In genomic region chr13:54287062-54287764, GRCh38 we compare ENCODE assay signal across 16 cellular contexts.
DNase-seq lines count a peak whose midpoint lies in the region; ATAC-seq and TF ChIP-seq lines count a peak whose summit lies in the region.
"Had no signal": no experiment of that assay in that cellular context is flagged by ENCODE, and none has a peak within 500 bp of the region (broad histone marks: within the 10 kb centered on the region; RNA-seq: fewer than 3 reads in every experiment).

No MANE protein-coding gene starts in this region.

- H3K36me3 ChIP-seq in HUES48 (ENCODE audit: control insufficient read depth, insufficient read depth, low read length) = no peaks in the 10 kb centered on the region
- H3K36me3 ChIP-seq in WERI-Rb-1 = no peaks in the 10 kb centered on the region
- H3K36me3 ChIP-seq in neuronal stem cell (replicated peaks in 1 of 2; ENCODE audit: control insufficient read depth in 2 of 2, insufficient read depth in 2 of 2, low read length in 2 of 2) = no peaks in the 10 kb centered on the region
- H3K36me3 ChIP-seq: BLaER1 had no signal

- H2BK5ac ChIP-seq in neuronal stem cell (ENCODE audit: low read length) = no peak overlapping the region

- H2BK120ac ChIP-seq in neuronal stem cell (ENCODE audit: low read depth, low read length) = no peak overlapping the region

- no peaks in the 10 kb centered on the region for H3K79me1 ChIP-seq in neuronal stem cell (ENCODE audit: low read depth, low read length)

- H4K8ac ChIP-seq in neuronal stem cell (ENCODE audit: low read depth, low read length) = no peak overlapping the region

- no peak for ATAC-seq in HG03342 (IDR thresholded peaks at IDR 0.05; ENCODE audit: unreplicated experiment)
- ATAC-seq: HepG2 had no signal

- no peaks in the 10 kb centered on the region for H3K9me3 ChIP-seq in HUES48 (ENCODE audit: control insufficient read depth, insufficient read depth, low read length)
- no peaks in the 10 kb centered on the region for H3K9me3 ChIP-seq in WERI-Rb-1 (ENCODE audit: severe bottlenecking)
- no peaks in the 10 kb centered on the region for H3K9me3 ChIP-seq in neuronal stem cell (replicated peaks in 1 of 2; ENCODE audit: control insufficient read depth in 2 of 2, insufficient read depth in 1 of 2, low read depth in 1 of 2, low read length in 2 of 2)
- H3K9me3 ChIP-seq: BLaER1 had no signal

- no peak overlapping the region for H3K4me3 ChIP-seq in HUES48 (ENCODE audit: low read depth, low read length)
- H3K4me3 ChIP-seq in WERI-Rb-1 (ENCODE audit: low read depth, low read length) = no peak overlapping the region
- peak overlapping the region in 1 of 2 donors; percentile 16 for H3K4me3 ChIP-seq in neuronal stem cell (ENCODE audit: low read length in 2 of 2)
- H3K4me3 ChIP-seq: BLaER1 had no signal

- DNase-seq in D341Med (ENCODE audit: low spot score) (peak; percentile 48), WERI-Rb-1 (peak; percentile 44), neuronal stem cell (ENCODE audit: low spot score) (no peak), NCI-H526 (lab: John Stamatoyannopoulos, UW) (no peak), NCI-H510A (lab: John Stamatoyannopoulos, UW) (no peak)
- DNase-seq: 8988T; AML-193; CD4-positive, CD25-positive, alpha-beta regulatory T cell; DMS79; GOT3; HCEC 1CT; HFFc6 had no signal

- TF ChIP-seq CTCF in WERI-Rb-1 (IDR thresholded peaks at IDR 0.05; ENCODE audit: low read depth, low read length) = no peak

- WGBS in neuronal stem cell (ENCODE audit: extremely low coverage in 2 of 2, insufficient read length in 2 of 2, insufficient replicate concordance in 1 of 2), 2 donors = no CpG with 5 or more reads among the region's 10 CpGs

- no peaks in the 10 kb centered on the region for H3K27me3 ChIP-seq in HUES48 (ENCODE audit: control insufficient read depth, insufficient read depth, low read length)
- no peaks in the 10 kb centered on the region for H3K27me3 ChIP-seq in WERI-Rb-1 (ENCODE audit: insufficient read depth, low read depth, severe bottlenecking)
- H3K27me3 ChIP-seq in neuronal stem cell (ENCODE audit: control insufficient read depth in 3 of 3, insufficient read depth in 3 of 3, low read depth in 1 of 3, low read length in 3 of 3) = no peaks in the 10 kb centered on the region
- H3K27me3 ChIP-seq: BLaER1 had no signal

- H2BK15ac ChIP-seq in neuronal stem cell (ENCODE audit: low read length) = no peak overlapping the region

- no peak overlapping the region for H3K4ac ChIP-seq in neuronal stem cell (ENCODE audit: low read length)

- no peak overlapping the region for H2AK5ac ChIP-seq in neuronal stem cell (ENCODE audit: low read depth, low read length)

- no peak overlapping the region for H3K23ac ChIP-seq in neuronal stem cell (ENCODE audit: low read depth, low read length, poor library complexity)

- H3K9ac ChIP-seq in HUES48 (ENCODE audit: low read depth, low read length) = no peak overlapping the region
- H3K9ac ChIP-seq in neuronal stem cell (ENCODE audit: low read depth, low read length, poor library complexity) = no peak overlapping the region
- H3K9ac ChIP-seq: BLaER1 had no signal

- H4K91ac ChIP-seq in neuronal stem cell (ENCODE audit: low read depth, low read length, poor library complexity) = no peak overlapping the region

- peaks cover 43% of the 10 kb centered on the region for H3K4me1 ChIP-seq in HUES48 (ENCODE audit: control insufficient read depth, insufficient read depth, low read length)
- no peaks in the 10 kb centered on the region for H3K4me1 ChIP-seq in neuronal stem cell (ENCODE audit: control insufficient read depth in 2 of 2, insufficient read depth in 1 of 2, low read depth in 1 of 2, low read length in 2 of 2)
- H3K4me1 ChIP-seq: BLaER1 had no signal

- peak overlapping the region; percentile 49 for H2AFZ ChIP-seq in neuronal stem cell (ENCODE audit: low read length)

- peak overlapping the region; percentile 42 for H3K27ac ChIP-seq in HUES48 (ENCODE audit: low read depth, low read length)
- no peak overlapping the region for H3K27ac ChIP-seq in WERI-Rb-1
- no peak overlapping the region for H3K27ac ChIP-seq in neuronal stem cell (replicated peaks; ENCODE audit: low read length)
- H3K27ac ChIP-seq: BLaER1 had no signal

- H2BK12ac ChIP-seq in neuronal stem cell (ENCODE audit: low read length) = no peak overlapping the region

- no peak overlapping the region for H3K4me2 ChIP-seq in neuronal stem cell (ENCODE audit: insufficient read depth, low read length, poor library complexity, severe bottlenecking)
- H3K4me2 ChIP-seq: BLaER1 had no signal

- no peak overlapping the region for H3K14ac ChIP-seq in neuronal stem cell (ENCODE audit: low read length)

- H3K18ac ChIP-seq in neuronal stem cell (ENCODE audit: low read length) = no peak overlapping the region

Comparison
In these comparisons a context has a peak if more than half of its experiments do, and no peak if none do; other contexts are left out.
1. DNase-seq: peak in D341Med (single experiment) and WERI-Rb-1 (single experiment); none in neuronal stem cell (single experiment), NCI-H526 (0 of 2) and NCI-H510A (single experiment).